In the genomic region with DNA sequence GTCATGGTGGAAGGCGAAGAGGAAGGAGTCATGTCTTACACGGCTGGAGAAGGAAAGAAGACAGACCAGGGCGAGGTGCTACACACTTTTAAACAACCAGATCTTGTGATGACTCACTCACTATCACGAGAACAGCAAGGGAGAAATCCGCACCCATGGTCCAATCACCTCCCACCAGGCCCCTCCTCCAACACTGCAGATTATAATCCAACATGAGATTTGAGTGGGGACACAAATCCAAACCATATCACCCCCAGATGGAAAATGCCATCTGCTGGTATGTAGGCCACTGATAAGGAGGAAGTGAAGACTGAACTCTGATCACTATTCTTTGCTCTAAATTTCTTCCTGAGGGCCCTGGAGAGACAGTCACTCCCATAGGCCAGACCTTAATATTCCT, we compare ENCODE assay signal across 17 cellular contexts. TPM values are rescaled to one million over a fixed set of nuclear protein-coding genes. Genes with fewer than 3 reads are reported as not detected.
A peak's percentile ranks its signal among the peaks of the same experiment; 100 is the strongest.
DNase-seq lines count a peak whose midpoint lies in the region; ATAC-seq and TF ChIP-seq lines count a peak whose summit lies in the region.
"Had no signal": no experiment of that assay in that cellular context is flagged by ENCODE, and none has a peak within 500 bp of the region (broad histone marks: within the 10 kb centered on the region; RNA-seq: fewer than 3 reads in every experiment).

No MANE protein-coding gene starts in this region.

- H3K27me3 Mint-ChIP-seq in dendritic cell treated with granulocyte-macrophage colony-stimulating factor and Interleukin-4, amounts not matched to agents 40 ng/mL and 50 ng/mL, for 4 days: no peaks in the 10 kb centered on the region

- H3K9me3 Mint-ChIP-seq in dendritic cell treated with granulocyte-macrophage colony-stimulating factor and Interleukin-4, amounts not matched to agents 40 ng/mL and 50 ng/mL, for 4 days: no peaks in the 10 kb centered on the region
- H3K9me3 Mint-ChIP-seq: CD8-positive, alpha-beta memory T cell had no signal

- H3K27ac ChIP-seq in heart right ventricle (no peak overlapping the region), RWPE2 (ENCODE audit: poor library complexity, severe bottlenecking) (no peak overlapping the region), upper lobe of right lung (no peak overlapping the region)

- H3K4me1 Mint-ChIP-seq in dendritic cell treated with granulocyte-macrophage colony-stimulating factor and Interleukin-4, amounts not matched to agents 40 ng/mL and 50 ng/mL, for 4 days (ENCODE audit: low read depth): peaks cover 75% of the 10 kb centered on the region

- peak overlapping the region; percentile 97 for H3K27ac Mint-ChIP-seq in dendritic cell treated with granulocyte-macrophage colony-stimulating factor and Interleukin-4, amounts not matched to agents 40 ng/mL and 50 ng/mL, for 4 days

- no peak overlapping the region for H3K4me3 Mint-ChIP-seq in dendritic cell treated with granulocyte-macrophage colony-stimulating factor and Interleukin-4, amounts not matched to agents 40 ng/mL and 50 ng/mL, for 4 days
- H3K4me3 Mint-ChIP-seq: CD8-positive, alpha-beta memory T cell had no signal

- H3K4me3 ChIP-seq in heart right ventricle (no peak overlapping the region), RWPE2 (ENCODE audit: severe bottlenecking) (no peak overlapping the region), upper lobe of right lung (no peak overlapping the region)

- H3K4me1 ChIP-seq in heart right ventricle (peaks cover 0 to 23% (median 0%) of the 10 kb centered on the region in 9 donors), RWPE2 (ENCODE audit: insufficient read depth, poor library complexity, severe bottlenecking) (no peaks in the 10 kb centered on the region), upper lobe of right lung (no peaks in the 10 kb centered on the region)
- H3K4me1 ChIP-seq: BE2C had no signal

- peaks cover 0 to 12% (median 0%) of the 10 kb centered on the region in 7 donors for H3K27me3 ChIP-seq in heart right ventricle
- H3K27me3 ChIP-seq in RWPE2 (ENCODE audit: insufficient read depth, poor library complexity, severe bottlenecking): no peaks in the 10 kb centered on the region
- no peaks in the 10 kb centered on the region for H3K27me3 ChIP-seq in upper lobe of right lung
- H3K27me3 ChIP-seq: BE2C had no signal

- H3K9me3 ChIP-seq in heart right ventricle (no peaks in the 10 kb centered on the region), RWPE2 (ENCODE audit: severe bottlenecking) (no peaks in the 10 kb centered on the region), upper lobe of right lung (no peaks in the 10 kb centered on the region)
- H3K9me3 ChIP-seq: BE2C had no signal

- intact Hi-C loops in cardiac septum (cut with DNase I) (no loop called here), heart right ventricle (cut with DNase I) (no loop called here), upper lobe of right lung (cut with DNase I) (no loop called here)
- intact Hi-C loops in dendritic cell treated with granulocyte-macrophage colony-stimulating factor and Interleukin-4, amounts not matched to agents 40 ng/mL and 50 ng/mL, for 4 days (cut with micrococcal nuclease): no loop called here

- no peaks in the 10 kb centered on the region for H3K36me3 Mint-ChIP-seq in dendritic cell treated with granulocyte-macrophage colony-stimulating factor and Interleukin-4, amounts not matched to agents 40 ng/mL and 50 ng/mL, for 4 days (ENCODE audit: low read depth)
- H3K36me3 Mint-ChIP-seq: CD8-positive, alpha-beta memory T cell had no signal

- TF ChIP-seq CTCF in heart right ventricle (IDR thresholded peaks at IDR 0.05): no peak
- TF ChIP-seq CTCF in RWPE2 (IDR thresholded peaks at IDR 0.05; ENCODE audit: poor library complexity, severe bottlenecking): no peak
- TF ChIP-seq CTCF in upper lobe of right lung (IDR thresholded peaks at IDR 0.05): no peak

- no peaks in the 10 kb centered on the region for H3K36me3 ChIP-seq in heart right ventricle
- H3K36me3 ChIP-seq in RWPE2 (ENCODE audit: low read depth): no peaks in the 10 kb centered on the region
- H3K36me3 ChIP-seq in upper lobe of right lung: no peaks in the 10 kb centered on the region
- H3K36me3 ChIP-seq: BE2C had no signal

- peak; percentile 10 for DNase-seq in cardiac septum (ENCODE audit: low spot score)
- DNase-seq in heart right ventricle: no peak
- peak; percentile 3 for DNase-seq in RWPE2 (ENCODE audit: low spot score)
- DNase-seq in upper lobe of right lung: peak; percentile 15
- DNase-seq in NCI-H146 (lab: John Stamatoyannopoulos, UW): no peak
- DNase-seq in mucosa of gallbladder (ENCODE audit: low spot score): no peak
- DNase-seq: BE2C; CD8-positive, alpha-beta memory T cell; DMS 273 treated with DMSO at 0.1 percent for 48 hours; NCI-H1105; NCI-H1930; NCI-H2171 treated with DMSO at 0.1 percent for 48 hours; NCI-H774; SW 1271 had no signal

- WGBS in heart right ventricle, 2 donors: 74 to 75% methylated on average over 5 of the region's 5 CpGs

- ATAC-seq in heart right ventricle: no peak
- ATAC-seq in RWPE2 (ENCODE audit: low read depth): no peak
- ATAC-seq in upper lobe of right lung: peak; percentile 5
- ATAC-seq in HG03469 (IDR thresholded peaks at IDR 0.05; ENCODE audit: unreplicated experiment): no peak

RNA-seq across cellular contexts. Expression of gene ITGAX, which starts 7.5 kb away (rescaled TPM):
- total RNA-seq in cardiac septum (5.9 TPM), heart right ventricle (10 to 100 TPM in 1 of 10 donors, 1 to 10 TPM in 7, under 1 TPM in 2; 0.79 to 18.5 (median 2.2) TPM), upper lobe of right lung (184 TPM), mucosa of gallbladder (16.1 TPM)
- polyA plus RNA-seq in heart right ventricle: 1 to 10 TPM; 1.3 to 1.6 TPM
- total RNA-seq: NCI-H460 had no signal

RNA-seq across cellular contexts. Expression of gene ITGAD, which starts 45.7 kb away (rescaled TPM):
- total RNA-seq in cardiac septum (not detected), heart right ventricle (under 1 TPM in 1 of 10 donors, not detected in 9; 0.39 TPM), upper lobe of right lung (0.20 TPM), mucosa of gallbladder (0.09 TPM)
- polyA plus RNA-seq in heart right ventricle: under 1 TPM in 1 of 2 donors, not detected in 1; 0.01 TPM
- total RNA-seq: CD8-positive, alpha-beta memory T cell; NCI-H460 had no signal

Comparison
In these comparisons a context has a peak if more than half of its experiments do, and no peak if none do; other contexts are left out.
1. DNase-seq: peak in cardiac septum (single experiment), RWPE2 (single experiment) and upper lobe of right lung (single experiment); none in heart right ventricle (0 of 2), NCI-H146 (single experiment) and mucosa of gallbladder (single experiment).